12 cellular contexts compared by ENCODE assay signal in genomic region chr6:80280258-80281010, GRCh38.
DNase-seq lines count a peak whose midpoint lies in the region; ATAC-seq and TF ChIP-seq lines count a peak whose summit lies in the region.
"Had no signal": no experiment of that assay in that cellular context is flagged by ENCODE, and none has a peak within 500 bp of the region (broad histone marks: within the 10 kb centered on the region; RNA-seq: fewer than 3 reads in every experiment).

No MANE protein-coding gene starts in this region.

- TF ChIP-seq CTCF in fibroblast of mammary gland (conservative IDR thresholded peaks at IDR 0.05; ENCODE audit: control insufficient read depth, insufficient read depth, low read depth, low read length) = no peak

- H3K4me3 ChIP-seq in fibroblast of mammary gland (ENCODE audit: control insufficient read depth, low read depth, low read length) = no peak overlapping the region

- ATAC-seq in GM18502 (IDR thresholded peaks at IDR 0.05; ENCODE audit: poor library complexity, unreplicated experiment) (peak; percentile 73), GM21619 (IDR thresholded peaks at IDR 0.05; ENCODE audit: unreplicated experiment) (peak; percentile 57), HG03095 (IDR thresholded peaks at IDR 0.05; ENCODE audit: unreplicated experiment) (no peak), HG03354 (IDR thresholded peaks at IDR 0.05; ENCODE audit: poor library complexity, severe bottlenecking, unreplicated experiment) (no peak)
- ATAC-seq: right cardiac atrium had no signal

- DNase-seq in LHCN-M2 (ENCODE audit: low read depth) (peak; percentile 52), fibroblast of mammary gland (ENCODE audit: low read depth) (peak; percentile 40), LoVo (ENCODE audit: low spot score) (no peak)
- no peak for DNase-seq in effector CD4-positive, alpha-beta T cell
- DNase-seq: activated T-cell treated with anti-CD3 and anti-CD28 coated beads, Interleukin-2, amount 50 U/mL, for 1 hour; cerebellar nuclear complex; NCI-H1048; right cardiac atrium had no signal

Comparison
In these comparisons a context has a peak if more than half of its experiments do, and no peak if none do; other contexts are left out.
1. ATAC-seq: peak in GM18502 (single experiment) and GM21619 (single experiment); none in HG03095 (single experiment) and HG03354 (single experiment).
2. DNase-seq: peak in LHCN-M2 (single experiment) and fibroblast of mammary gland (single experiment); none in effector CD4-positive, alpha-beta T cell (single experiment) and LoVo (single experiment).